16 cellular contexts compared by ENCODE assay signal in the genomic region with DNA sequence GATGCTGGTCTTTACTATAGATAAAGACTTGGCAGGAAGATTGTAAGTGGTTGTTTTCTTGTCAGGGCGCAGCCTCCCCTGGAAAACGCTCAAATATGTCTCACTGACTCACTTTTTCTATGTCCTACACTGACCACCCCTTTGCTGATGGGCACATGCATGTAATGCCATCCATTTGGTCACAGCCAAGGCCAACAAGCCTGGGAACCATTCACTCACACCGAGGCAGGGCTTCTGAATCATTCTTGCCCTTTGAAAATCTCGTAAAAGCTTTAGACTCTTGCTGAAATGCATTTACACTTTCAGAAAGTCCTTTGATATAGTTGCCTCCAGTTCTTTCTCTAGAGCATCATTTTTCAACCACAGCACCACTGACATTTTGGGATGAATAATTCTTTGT.
"Had no signal": no experiment of that assay in that cellular context is flagged by ENCODE, and none has a peak within 500 bp of the region (broad histone marks: within the 10 kb centered on the region; RNA-seq: fewer than 3 reads in every experiment).

No MANE protein-coding gene starts in this region.

- DNase-seq: activated CD4-positive, alpha-beta T cell treated with anti-CD3 and anti-CD28 coated beads, Interleukin-2, amount 10 ng/mL, durations not matched to agents 7 days and 5 days; activated CD8-positive, alpha-beta memory T cell treated with anti-CD3 and anti-CD28 coated beads for 24 hours; activated gamma-delta T cell treated with Interleukin-2 at 50 U/mL for 16 hours; dermis blood vessel endothelial cell; effector memory CD8-positive, alpha-beta T cell; hypothalamus; left ventricle myocardium superior; mesenchymal stem cell; naive thymus-derived CD8-positive, alpha-beta T cell; stimulated activated CD4-positive, alpha-beta T cell treated with anti-CD3 and anti-CD28 coated beads, Interleukin-15, amount 100 ng/mL, for 24 hours; stimulated activated CD4-positive, alpha-beta T cell treated with anti-CD3 and anti-CD28 coated beads, Interleukin-4, amount 100 ng/mL, for 1 hour; stimulated activated naive B cell treated with anti-CD40 and anti-IgM and Interleukin-4, amounts not matched to agents 10 μg/mL and 1 μg/mL and 100 μg/mL, for 72 hours had no signal

- H3K4me1 ChIP-seq: ascending aorta, tibial nerve had no signal

- H3K27me3 ChIP-seq: ascending aorta, neutrophil, tibial nerve had no signal

- H3K4me3 ChIP-seq: ascending aorta, skin epidermis, tibial nerve had no signal

- H3K27ac ChIP-seq: ascending aorta, neutrophil had no signal

- H3K36me3 ChIP-seq: ascending aorta, neutrophil, tibial nerve had no signal

- H3K9me3 ChIP-seq: ascending aorta, neutrophil, tibial nerve had no signal
